10 cellular contexts compared by ENCODE assay signal in genomic region chr5:141742866-141743651, GRCh38.
DNase-seq lines count a peak whose midpoint lies in the region; ATAC-seq, FAIRE-seq and TF ChIP-seq lines count a peak whose summit lies in the region.
"Had no signal": no experiment of that assay in that cellular context is flagged by ENCODE, and none has a peak within 500 bp of the region (broad histone marks: within the 10 kb centered on the region; RNA-seq: fewer than 3 reads in every experiment).

No MANE protein-coding gene starts in this region.

- DNase-seq in Caco-2, result peak; percentile 47 to 71
- peak; percentile 37 for DNase-seq in HPDE6-E6E7 (ENCODE audit: extremely low spot score)
- DNase-seq in activated CD4-positive, alpha-beta memory T cell treated with anti-CD3 and anti-CD28 coated beads for 36 hours, result peak; percentile 40
- DNase-seq in NCI-H2171 treated with DMSO at 0.1 percent for 48 hours (lab: John Stamatoyannopoulos, UW), result no peak
- no peak for DNase-seq in stimulated activated effector memory CD8-positive, alpha-beta T cell treated with anti-CD3 and anti-CD28 coated beads, Interleukin-12 subunit alpha, Interleukin-12 subunit beta, amount 100 ng/mL, for 72 hours (ENCODE audit: low spot score in 2 of 2)

- no peak overlapping the region for H3K27ac Mint-ChIP-seq in Caco-2 (ENCODE audit: unreplicated experiment)
- H3K27ac Mint-ChIP-seq in activated CD4-positive, alpha-beta memory T cell treated with anti-CD3 and anti-CD28 coated beads for 36 hours, result no peak overlapping the region
- H3K27ac Mint-ChIP-seq in stimulated activated effector memory CD8-positive, alpha-beta T cell treated with anti-CD3 and anti-CD28 coated beads, Interleukin-12 subunit alpha, Interleukin-12 subunit beta, amount 100 ng/mL, for 72 hours, result no peak overlapping the region

- ATAC-seq in GM21786 (IDR thresholded peaks at IDR 0.05; ENCODE audit: unreplicated experiment) (no peak), GM18498 (IDR thresholded peaks at IDR 0.05; ENCODE audit: unreplicated experiment) (no peak)
- ATAC-seq in stimulated activated effector memory CD8-positive, alpha-beta T cell treated with anti-CD3 and anti-CD28 coated beads, Interleukin-12 subunit alpha, Interleukin-12 subunit beta, amount 100 ng/mL, for 72 hours, result no peak
- ATAC-seq: Panc1 had no signal

- CTCF ChIA-PET in Caco-2 (lab: Charles Lee), result no interaction called here
- CTCF ChIA-PET in activated CD4-positive, alpha-beta memory T cell treated with anti-CD3 and anti-CD28 coated beads for 36 hours (lab: Charles Lee), result interaction anchor here (0.5 kb wide), 1 partner anchor 180 kb away, joined by 3 read pairs; the partner anchor contains the start of gene DELE1

- H3K9me3 ChIP-seq in Caco-2, result no peaks in the 10 kb centered on the region

- peak; percentile 73 for FAIRE-seq in islet of Langerhans (lab: Jason Lieb, UNC)

- H3K9me3 Mint-ChIP-seq in Caco-2 (ENCODE audit: unreplicated experiment), result no peaks in the 10 kb centered on the region
- no peaks in the 10 kb centered on the region for H3K9me3 Mint-ChIP-seq in activated CD4-positive, alpha-beta memory T cell treated with anti-CD3 and anti-CD28 coated beads for 36 hours
- no peaks in the 10 kb centered on the region for H3K9me3 Mint-ChIP-seq in stimulated activated effector memory CD8-positive, alpha-beta T cell treated with anti-CD3 and anti-CD28 coated beads, Interleukin-12 subunit alpha, Interleukin-12 subunit beta, amount 100 ng/mL, for 72 hours

- POLR2A ChIA-PET in Caco-2 (lab: Charles Lee), result no interaction called here
- POLR2A ChIA-PET in activated CD4-positive, alpha-beta memory T cell treated with anti-CD3 and anti-CD28 coated beads for 36 hours (lab: Charles Lee), result no interaction called here

- no peak overlapping the region for H3K4me3 ChIP-seq in Caco-2 (ENCODE audit: low read depth, low read length)
- H3K4me3 ChIP-seq: lung had no signal

- peaks cover 6% of the 10 kb centered on the region; the same call in 1 of the 2 replicates for H3K4me1 ChIP-seq in Caco-2

- intact Hi-C loops in Caco-2 (cut with micrococcal nuclease; ENCODE audit: unreplicated experiment), result loop anchor here (1.0 kb wide), 2 partner anchors 8 to 11 kb away; no protein-coding TSS in a partner anchor
- intact Hi-C loops in activated CD4-positive, alpha-beta memory T cell treated with anti-CD3 and anti-CD28 coated beads for 36 hours (cut with micrococcal nuclease), result no loop called here

- H3K36me3 ChIP-seq in Caco-2 (ENCODE audit: control insufficient read depth, insufficient read depth, low read length), result no peaks in the 10 kb centered on the region

- H3K36me3 Mint-ChIP-seq in Caco-2 (ENCODE audit: insufficient read depth, unreplicated experiment), result no peaks in the 10 kb centered on the region
- no peaks in the 10 kb centered on the region for H3K36me3 Mint-ChIP-seq in activated CD4-positive, alpha-beta memory T cell treated with anti-CD3 and anti-CD28 coated beads for 36 hours
- H3K36me3 Mint-ChIP-seq in stimulated activated effector memory CD8-positive, alpha-beta T cell treated with anti-CD3 and anti-CD28 coated beads, Interleukin-12 subunit alpha, Interleukin-12 subunit beta, amount 100 ng/mL, for 72 hours, result no peaks in the 10 kb centered on the region

- H3K4me1 Mint-ChIP-seq in Caco-2 (ENCODE audit: low read depth, unreplicated experiment), result no peaks in the 10 kb centered on the region
- no peaks in the 10 kb centered on the region for H3K4me1 Mint-ChIP-seq in activated CD4-positive, alpha-beta memory T cell treated with anti-CD3 and anti-CD28 coated beads for 36 hours (ENCODE audit: low read depth)
- no peaks in the 10 kb centered on the region for H3K4me1 Mint-ChIP-seq in stimulated activated effector memory CD8-positive, alpha-beta T cell treated with anti-CD3 and anti-CD28 coated beads, Interleukin-12 subunit alpha, Interleukin-12 subunit beta, amount 100 ng/mL, for 72 hours

- no peak overlapping the region for H3K4me3 Mint-ChIP-seq in Caco-2 (ENCODE audit: unreplicated experiment)
- H3K4me3 Mint-ChIP-seq in activated CD4-positive, alpha-beta memory T cell treated with anti-CD3 and anti-CD28 coated beads for 36 hours, result no peak overlapping the region
- no peak overlapping the region for H3K4me3 Mint-ChIP-seq in stimulated activated effector memory CD8-positive, alpha-beta T cell treated with anti-CD3 and anti-CD28 coated beads, Interleukin-12 subunit alpha, Interleukin-12 subunit beta, amount 100 ng/mL, for 72 hours

- no peaks in the 10 kb centered on the region for H3K27me3 ChIP-seq in Caco-2 (replicated peaks; ENCODE audit: control insufficient read depth, insufficient read depth, low read length)

- no peak for TF ChIP-seq CTCF in Caco-2 (IDR thresholded peaks at IDR 0.05; ENCODE audit: insufficient read depth in 1 of 2, low read depth in 1 of 2, low read length in 1 of 2, severe bottlenecking in 1 of 2, unreplicated experiment in 1 of 2)

- no TSS peak for BruUV-seq in Caco-2 (replicated peaks; lab: Mats Ljungman, UMichigan)

- H3K27me3 Mint-ChIP-seq in Caco-2 (ENCODE audit: insufficient read depth, unreplicated experiment), result peaks cover 15% of the 10 kb centered on the region
- peaks cover 21% of the 10 kb centered on the region for H3K27me3 Mint-ChIP-seq in activated CD4-positive, alpha-beta memory T cell treated with anti-CD3 and anti-CD28 coated beads for 36 hours

Comparison
In these comparisons a context has a peak if more than half of its experiments do, and no peak if none do; other contexts are left out.
1. DNase-seq: peak in Caco-2 (2 of 2), HPDE6-E6E7 (single experiment) and activated CD4-positive, alpha-beta memory T cell treated with anti-CD3 and anti-CD28 coated beads for 36 hours (single experiment); none in NCI-H2171 treated with DMSO at 0.1 percent for 48 hours (single experiment) and stimulated activated effector memory CD8-positive, alpha-beta T cell treated with anti-CD3 and anti-CD28 coated beads, Interleukin-12 subunit alpha, Interleukin-12 subunit beta, amount 100 ng/mL, for 72 hours (0 of 2).